Comparison of ENCODE assay signal across 15 cellular contexts in the genomic region with DNA sequence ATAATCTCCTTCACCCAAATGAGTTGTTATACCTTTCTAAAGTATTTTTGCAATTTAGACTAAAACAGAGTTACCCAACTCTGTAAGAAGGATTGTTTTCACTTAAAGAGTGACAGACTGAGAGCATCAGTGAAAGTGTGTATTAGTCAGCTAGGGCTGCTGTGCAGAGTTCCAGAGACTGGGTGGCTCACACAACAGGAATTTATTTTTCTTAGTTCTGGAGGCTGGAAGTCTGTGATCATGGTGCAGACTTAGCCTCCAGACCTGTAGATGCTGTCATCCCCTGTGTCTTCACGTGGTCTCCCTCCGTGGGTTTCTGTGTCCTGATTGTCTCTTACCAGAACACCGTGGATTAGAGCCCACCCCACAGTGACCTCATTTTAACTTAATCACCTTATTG. TPM values are rescaled to one million over a fixed set of nuclear protein-coding genes. Genes with fewer than 3 reads are reported as not detected.
A peak's percentile ranks its signal among the peaks of the same experiment; 100 is the strongest.
DNase-seq lines count a peak whose midpoint lies in the region; ATAC-seq and TF ChIP-seq lines count a peak whose summit lies in the region.
"Had no signal": no experiment of that assay in that cellular context is flagged by ENCODE, and none has a peak within 500 bp of the region (broad histone marks: within the 10 kb centered on the region; RNA-seq: fewer than 3 reads in every experiment).

No MANE protein-coding gene starts in this region.

- TF ChIP-seq POLR2A in prostate gland (IDR thresholded peaks at IDR 0.05), result no peak

- DNase-seq in AG04449 (ENCODE audit: low read depth, low spot score), result peak; percentile 50
- peak; percentile 72 for DNase-seq in HS-5 (ENCODE audit: low read depth)
- DNase-seq in brain microvascular endothelial cell, result peak; percentile 86
- peak; percentile 45 for DNase-seq in kidney epithelial cell (ENCODE audit: low read depth)
- no peak for DNase-seq in activated CD4-positive, alpha-beta T cell treated with anti-CD3 and anti-CD28 coated beads, Interleukin-2, amount 50 U/mL, for 48 hours
- no peak for DNase-seq in mesothelial cell of epicardium (ENCODE audit: low spot score in 2 of 2, unreplicated experiment in 2 of 2)
- DNase-seq in prostate gland (ENCODE audit: low spot score), result no peak
- DNase-seq: C1 segment of cervical spinal cord; effector CD4-positive, alpha-beta T cell; MM.1S; NCI-H524 treated with DMSO at 0.1 percent for 48 hours; stimulated activated naive CD4-positive, alpha-beta T cell had no signal

- H3K9me3 ChIP-seq in prostate gland, result no peaks in the 10 kb centered on the region

- no peaks in the 10 kb centered on the region for H3K4me1 ChIP-seq in prostate gland (replicated peaks)

- no peak for ATAC-seq in GM19395 (IDR thresholded peaks at IDR 0.05; ENCODE audit: unreplicated experiment)
- ATAC-seq: natural killer cell treated with Interleukin-12 subunit alpha and Interleukin-12 subunit beta and Interleukin-15 and Interleukin-18, amount 100 ng/mL, for 72 hours had no signal

- no peaks in the 10 kb centered on the region for H3K9me3 Mint-ChIP-seq in mesothelial cell of epicardium
- H3K9me3 Mint-ChIP-seq: activated naive CD4-positive, alpha-beta T cell treated with anti-CD3 and anti-CD28 coated beads, Interleukin-2, amount 50 U/mL, for 24 hours; natural killer cell treated with Interleukin-12 subunit alpha and Interleukin-12 subunit beta and Interleukin-15 and Interleukin-18, amount 100 ng/mL, for 72 hours had no signal

- H3K4me1 Mint-ChIP-seq in mesothelial cell of epicardium, result peaks cover 18% of the 10 kb centered on the region

- CTCF ChIA-PET in AG04449 (lab: Yijun Ruan, JAX), result interaction anchor here (2.6 kb wide), 1 partner anchor 18 kb away, joined by 5 read pairs; no protein-coding TSS in a partner anchor

- H3K27me3 Mint-ChIP-seq in mesothelial cell of epicardium (ENCODE audit: low read depth), result no peaks in the 10 kb centered on the region
- H3K27me3 Mint-ChIP-seq: activated naive CD4-positive, alpha-beta T cell treated with anti-CD3 and anti-CD28 coated beads, Interleukin-2, amount 50 U/mL, for 24 hours; natural killer cell treated with Interleukin-12 subunit alpha and Interleukin-12 subunit beta and Interleukin-15 and Interleukin-18, amount 100 ng/mL, for 72 hours had no signal

- in situ Hi-C loops in brain microvascular endothelial cell (cut with HindIII; ENCODE audit: low pct_ligation_motif_present, low sequenced_read_pairs), result no loop called here

- H3K27me3 ChIP-seq in brain microvascular endothelial cell (replicated peaks) (no peaks in the 10 kb centered on the region), kidney epithelial cell (ENCODE audit: control insufficient read depth, insufficient read depth, low read length) (no peaks in the 10 kb centered on the region), prostate gland (replicated peaks; ENCODE audit: insufficient read depth) (no peaks in the 10 kb centered on the region)

- H3K27ac ChIP-seq in brain microvascular endothelial cell, result peak overlapping the region; percentile 38
- no peak overlapping the region for H3K27ac ChIP-seq in prostate gland

- no peak for TF ChIP-seq CTCF in AG04449 (IDR thresholded peaks at IDR 0.05; ENCODE audit: insufficient read depth, low read length, missing control alignments)
- TF ChIP-seq CTCF in brain microvascular endothelial cell (IDR thresholded peaks at IDR 0.05; ENCODE audit: low read depth, low read length, missing control alignments), result no peak
- TF ChIP-seq CTCF in kidney epithelial cell (IDR thresholded peaks at IDR 0.05; ENCODE audit: insufficient read depth, low read length, poor library complexity, severe bottlenecking), result no peak
- no peak for TF ChIP-seq CTCF in mesothelial cell of epicardium (IDR thresholded peaks at IDR 0.05; ENCODE audit: unreplicated experiment)
- TF ChIP-seq CTCF in prostate gland (IDR thresholded peaks at IDR 0.05), result no peak

- no peak overlapping the region for H3K27ac Mint-ChIP-seq in mesothelial cell of epicardium
- H3K27ac Mint-ChIP-seq: activated naive CD4-positive, alpha-beta T cell treated with anti-CD3 and anti-CD28 coated beads, Interleukin-2, amount 50 U/mL, for 24 hours had no signal

- POLR2A ChIA-PET in AG04449 (lab: Yijun Ruan, JAX), result interaction anchor here (0.6 kb wide), 1 partner anchor 17 kb away, joined by 3 read pairs; no protein-coding TSS in a partner anchor

- peaks cover 31% of the 10 kb centered on the region for H3K36me3 Mint-ChIP-seq in mesothelial cell of epicardium

- WGBS in prostate gland, result 84% methylated on average over 3 of the region's 3 CpGs

- intact Hi-C loops in prostate gland (cut with DNase I), result no loop called here

- no peak overlapping the region for H3K4me3 Mint-ChIP-seq in mesothelial cell of epicardium
- H3K4me3 Mint-ChIP-seq: activated naive CD4-positive, alpha-beta T cell treated with anti-CD3 and anti-CD28 coated beads, Interleukin-2, amount 50 U/mL, for 24 hours; natural killer cell treated with Interleukin-12 subunit alpha and Interleukin-12 subunit beta and Interleukin-15 and Interleukin-18, amount 100 ng/mL, for 72 hours had no signal

- H3K36me3 ChIP-seq in brain microvascular endothelial cell (replicated peaks) (no peaks in the 10 kb centered on the region), kidney epithelial cell (ENCODE audit: control insufficient read depth, insufficient read depth, low read length) (no peaks in the 10 kb centered on the region), prostate gland (peaks cover 0 to 3% of the 10 kb centered on the region in 2 donors)

- H3K4me3 ChIP-seq in AG04449 (ENCODE audit: low read depth, low read length) (no peak overlapping the region), brain microvascular endothelial cell (ENCODE audit: low read depth, low read length) (no peak overlapping the region), kidney epithelial cell (ENCODE audit: low read depth, low read length) (no peak overlapping the region), prostate gland (no peak overlapping the region)

RNA-seq across cellular contexts. Expression of gene BCL2L11, which starts 40.0 kb away (rescaled TPM):
- total RNA-seq in kidney epithelial cell (13.8 and 17.5 TPM in 2 replicates), mesothelial cell of epicardium (20.1 to 24.5 TPM (median 21.7 TPM) in 3 replicates), prostate gland (10 to 100 TPM; 28.3 to 55.3 TPM)

Comparison
In these comparisons a context has a peak if more than half of its experiments do, and no peak if none do; other contexts are left out.
1. DNase-seq: peak in AG04449 (single experiment), HS-5 (single experiment), brain microvascular endothelial cell (single experiment) and kidney epithelial cell (single experiment); none in activated CD4-positive, alpha-beta T cell treated with anti-CD3 and anti-CD28 coated beads, Interleukin-2, amount 50 U/mL, for 48 hours (0 of 2), mesothelial cell of epicardium (0 of 2) and prostate gland (single experiment).